Comparison of ENCODE assay signal across 10 cellular contexts in the genomic region with DNA sequence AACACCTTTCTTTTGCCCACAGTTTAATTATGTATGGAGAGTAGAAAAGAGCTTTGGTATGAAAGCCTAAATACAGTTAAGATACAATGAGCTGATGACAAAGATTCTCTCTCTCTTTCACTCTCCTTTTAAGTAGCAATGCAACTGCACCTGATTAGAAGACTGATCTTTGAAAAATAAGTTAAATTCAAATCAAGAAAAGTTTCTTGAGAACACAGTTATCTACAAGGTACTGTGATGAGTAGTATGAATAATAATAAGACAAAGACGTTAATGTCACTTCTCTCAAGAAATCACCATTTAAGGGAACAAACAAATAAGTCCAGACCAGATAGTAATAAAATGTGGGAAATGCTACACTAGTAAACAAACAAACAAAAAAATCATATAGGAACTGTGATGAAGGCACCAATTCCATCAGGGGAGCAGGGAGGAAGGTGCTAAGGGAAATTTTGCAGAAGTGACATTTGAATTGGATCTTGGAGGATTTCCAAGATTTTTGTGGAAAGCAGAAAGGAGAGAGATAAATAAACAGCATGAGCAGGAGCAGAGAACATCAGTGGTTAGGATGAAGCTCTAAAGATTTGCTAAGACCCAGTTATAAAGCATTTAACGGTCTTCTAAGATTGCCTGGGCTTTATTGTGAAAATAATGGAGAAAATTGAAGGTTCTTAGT.
A peak's percentile ranks its signal among the peaks of the same experiment; 100 is the strongest.
DNase-seq lines count a peak whose midpoint lies in the region; ATAC-seq, FAIRE-seq and TF ChIP-seq lines count a peak whose summit lies in the region.
"Had no signal": no experiment of that assay in that cellular context is flagged by ENCODE, and none has a peak within 500 bp of the region (broad histone marks: within the 10 kb centered on the region; RNA-seq: fewer than 3 reads in every experiment).

No MANE protein-coding gene starts in this region.

- SMC1A ChIA-PET in GM12878 (lab: Charles Lee; ENCODE audit: uncharacterized antibody, unreplicated experiment), result interaction anchor here (0.7 to 12.8 kb wide), 26 partner anchors 8 to 159 kb away, joined by 3 to 140 read pairs (median 16); a partner anchor contains a TSS

- ATAC-seq in GM12878, result peak; percentile 32
- no peak for ATAC-seq in HG02973 (IDR thresholded peaks at IDR 0.05; ENCODE audit: unreplicated experiment)

- peak overlapping the region; percentile 72 for H2AFZ ChIP-seq in GM12878 (ENCODE audit: control insufficient read depth, low read depth, low read length)

- peak overlapping the region; percentile 77 for H3K9ac ChIP-seq in GM12878 (ENCODE audit: control insufficient read depth, insufficient read depth, low read length)

- no peaks in the 10 kb centered on the region for H3K27me3 Mint-ChIP-seq in mesothelial cell of epicardium (ENCODE audit: low read depth)

- TF ChIP-seq CTCF in HEK293 (tag by site-specific recombination; IDR thresholded peaks at IDR 0.05) (no peak), GM12878 (IDR thresholded peaks at IDR 0.05 in 2 of 3, conservative IDR thresholded peaks at IDR 0.05 in 1 of 3; ENCODE audit: control insufficient read depth in 2 of 3, extremely low read depth in 1 of 3, insufficient read depth in 1 of 3, low read depth in 3 of 3, low read length in 3 of 3) (no peak), mesothelial cell of epicardium (IDR thresholded peaks at IDR 0.05; ENCODE audit: unreplicated experiment) (no peak), RWPE1 (conservative IDR thresholded peaks at IDR 0.05; ENCODE audit: low read depth) (no peak)

- peaks cover 18% of the 10 kb centered on the region for H3K4me1 Mint-ChIP-seq in mesothelial cell of epicardium

- RAD21 ChIA-PET in GM12878 (lab: Charles Lee; ENCODE audit: unreplicated experiment), result interaction anchor here (0.7 to 5.5 kb wide), 28 partner anchors 13 to 322 kb away, joined by 3 to 85 read pairs (median 10); a partner anchor contains a TSS

- no peaks in the 10 kb centered on the region for H3K36me3 Mint-ChIP-seq in mesothelial cell of epicardium

- CTCF ChIA-PET in HEK293 (lab: Yijun Ruan, JAX), result interaction anchor here (0.6 to 1.6 kb wide), 4 partner anchors 43 to 185 kb away, joined by 3 to 5 read pairs (median 4); no protein-coding TSS in a partner anchor
- CTCF ChIA-PET in GM12878 (lab: Yijun Ruan, JAX), result interaction anchor here (0.7 to 5.5 kb wide), 14 partner anchors 11 to 163 kb away, joined by 3 to 26 read pairs (median 5); no protein-coding TSS in a partner anchor
- CTCF ChIA-PET in RWPE1 (lab: Yijun Ruan, JAX), result interaction anchor here (1.2 kb wide), 1 partner anchor 126 kb away, joined by 3 read pairs; no protein-coding TSS in a partner anchor

- H3K4me3 ChIP-seq in HEK293 (ENCODE audit: low read depth, low read length), result no peak overlapping the region
- peak overlapping the region; percentile 23 for H3K4me3 ChIP-seq in GM12878

- H3K36me3 ChIP-seq in HEK293 (ENCODE audit: control insufficient read depth in 2 of 2, insufficient read depth in 1 of 2, low read length in 2 of 2), result no peaks in the 10 kb centered on the region
- no peaks in the 10 kb centered on the region for H3K36me3 ChIP-seq in GM12878 (ENCODE audit: control insufficient read depth in 2 of 2, insufficient read depth in 2 of 2, low read length in 1 of 2)

- intact Hi-C loops in GM12878 (cut with micrococcal nuclease; ENCODE audit: unreplicated experiment), result loop anchor here (2.0 to 5.0 kb wide), 2 partner anchors 36 to 43 kb away; no protein-coding TSS in a partner anchor

- 2% methylated on average over 2 of the region's 2 CpGs for WGBS in GM12878 (ENCODE audit: insufficient coverage, insufficient replicate concordance, low lambda C conversion rate, missing lambda C conversion rate)

- POLR2A ChIA-PET in HEK293 (lab: Yijun Ruan, JAX), result interaction anchor here (0.7 to 1.9 kb wide), 2 partner anchors 15 to 65 kb away, joined by 4 to 9 read pairs; a partner anchor contains a TSS
- POLR2A ChIA-PET in GM12878 (lab: Charles Lee), result interaction anchor here (0.6 to 3.4 kb wide), 23 partner anchors 9 to 156 kb away, joined by 3 to 29 read pairs (median 5); a partner anchor contains a TSS
- POLR2A ChIA-PET in RWPE1 (lab: Yijun Ruan, JAX; ENCODE audit: low non-redundant PET), result no interaction called here

- H4K20me1 ChIP-seq in GM12878 (ENCODE audit: control insufficient read depth, insufficient read depth), result no peaks in the 10 kb centered on the region

- DNase-seq in CD1c-positive myeloid dendritic cell (ENCODE audit: extremely low spot score) (peak; percentile 49), GM12878 (ENCODE audit: low read depth, low spot score) (no peak), mesothelial cell of epicardium (ENCODE audit: low spot score in 2 of 2, unreplicated experiment in 2 of 2) (no peak), RWPE1 (ENCODE audit: low spot score) (no peak)
- DNase-seq in central memory CD4-positive, alpha-beta T cell, result no peak
- no peak for DNase-seq in stimulated activated naive CD4-positive, alpha-beta T cell treated with Interleukin-2 at 50 U/mL for 16 hours (lab: John Stamatoyannopoulos, UW)
- DNase-seq: DND-41, NCI-H2081 treated with DMSO at 0.1 percent for 48 hours had no signal

- H3K27ac Mint-ChIP-seq in mesothelial cell of epicardium, result peak overlapping the region; percentile 71

- H3K27ac ChIP-seq in HEK293 (ENCODE audit: extremely low read depth, low read depth, low read length) (peak overlapping the region; percentile 33), GM12878 (ENCODE audit: control insufficient read depth, insufficient read depth) (peak overlapping the region; percentile 94), RWPE1 (no peak overlapping the region)

- in situ Hi-C loops in GM12878 (cut with MboI), result no loop called here

- BruUV-seq in GM12878 (replicated peaks; lab: Mats Ljungman, UMichigan), result no TSS peak

- H3K27me3 ChIP-seq in GM12878 (replicated peaks in 1 of 2; ENCODE audit: control insufficient read depth in 2 of 2, insufficient read depth in 2 of 2, low read length in 1 of 2), result no peaks in the 10 kb centered on the region

- H3K4me2 ChIP-seq in GM12878 (ENCODE audit: control insufficient read depth, insufficient read depth), result peak overlapping the region; percentile 92

- H3K4me1 ChIP-seq in HEK293 (ENCODE audit: control insufficient read depth, insufficient read depth, low read length) (peaks cover 22% of the 10 kb centered on the region), GM12878 (ENCODE audit: control insufficient read depth, insufficient read depth, low read length) (peaks cover 37% of the 10 kb centered on the region)

- no peaks in the 10 kb centered on the region for H3K9me3 Mint-ChIP-seq in mesothelial cell of epicardium

- no peak for TF ChIP-seq POLR2A in GM12878 (IDR thresholded peaks at IDR 0.05; ENCODE audit: low read depth, low read length)

- no peak for FAIRE-seq in GM12878 (lab: Jason Lieb, UNC)

- no peaks in the 10 kb centered on the region for H3K79me2 ChIP-seq in GM12878 (ENCODE audit: control insufficient read depth, insufficient read depth, low read length)

- no peak for TF ChIP-seq EP300 in GM12878 (IDR thresholded peaks at IDR 0.05; ENCODE audit: borderline replicate concordance in 1 of 2, control insufficient read depth in 1 of 2, low read depth in 2 of 2, low read length in 2 of 2)

- H3K9me3 ChIP-seq in HEK293 (ENCODE audit: control insufficient read depth, insufficient read depth, low read depth, low read length) (no peaks in the 10 kb centered on the region), GM12878 (replicated peaks; ENCODE audit: control insufficient read depth, insufficient read depth, low read length) (no peaks in the 10 kb centered on the region)

- no peak overlapping the region for H3K4me3 Mint-ChIP-seq in mesothelial cell of epicardium

- TF ChIP-seq RAD21 in GM12878 (IDR thresholded peaks at IDR 0.05; ENCODE audit: insufficient read depth, low read depth, low read length), result no peak

TF ChIP-seq in HEK293, 187 proteins besides CTCF, POLR2A, EP300 and RAD21:
- TF ChIP-seq ZNF10 (tag by site-specific recombination; IDR thresholded peaks at IDR 0.05), result 0 out of 2 replicates have a peak, but pooled peaks have one; percentile 7
- peak; percentile 33; the same call in 1 of the 2 replicates for TF ChIP-seq GFI1B (tag by site-specific recombination; IDR thresholded peaks at IDR 0.05)
- no peak for TF ChIP-seq ZNF16 (tag by site-specific recombination; IDR thresholded peaks at IDR 0.05; ENCODE audit: low read depth)

TF ChIP-seq in GM12878, 131 proteins besides CTCF, POLR2A, EP300 and RAD21 (continues in another document):
- 0 out of 2 replicates have a peak, but pooled peaks have one; percentile 41 for TF ChIP-seq STAT1 (conservative IDR thresholded peaks at IDR 0.05)
- TF ChIP-seq, protein P1, sequence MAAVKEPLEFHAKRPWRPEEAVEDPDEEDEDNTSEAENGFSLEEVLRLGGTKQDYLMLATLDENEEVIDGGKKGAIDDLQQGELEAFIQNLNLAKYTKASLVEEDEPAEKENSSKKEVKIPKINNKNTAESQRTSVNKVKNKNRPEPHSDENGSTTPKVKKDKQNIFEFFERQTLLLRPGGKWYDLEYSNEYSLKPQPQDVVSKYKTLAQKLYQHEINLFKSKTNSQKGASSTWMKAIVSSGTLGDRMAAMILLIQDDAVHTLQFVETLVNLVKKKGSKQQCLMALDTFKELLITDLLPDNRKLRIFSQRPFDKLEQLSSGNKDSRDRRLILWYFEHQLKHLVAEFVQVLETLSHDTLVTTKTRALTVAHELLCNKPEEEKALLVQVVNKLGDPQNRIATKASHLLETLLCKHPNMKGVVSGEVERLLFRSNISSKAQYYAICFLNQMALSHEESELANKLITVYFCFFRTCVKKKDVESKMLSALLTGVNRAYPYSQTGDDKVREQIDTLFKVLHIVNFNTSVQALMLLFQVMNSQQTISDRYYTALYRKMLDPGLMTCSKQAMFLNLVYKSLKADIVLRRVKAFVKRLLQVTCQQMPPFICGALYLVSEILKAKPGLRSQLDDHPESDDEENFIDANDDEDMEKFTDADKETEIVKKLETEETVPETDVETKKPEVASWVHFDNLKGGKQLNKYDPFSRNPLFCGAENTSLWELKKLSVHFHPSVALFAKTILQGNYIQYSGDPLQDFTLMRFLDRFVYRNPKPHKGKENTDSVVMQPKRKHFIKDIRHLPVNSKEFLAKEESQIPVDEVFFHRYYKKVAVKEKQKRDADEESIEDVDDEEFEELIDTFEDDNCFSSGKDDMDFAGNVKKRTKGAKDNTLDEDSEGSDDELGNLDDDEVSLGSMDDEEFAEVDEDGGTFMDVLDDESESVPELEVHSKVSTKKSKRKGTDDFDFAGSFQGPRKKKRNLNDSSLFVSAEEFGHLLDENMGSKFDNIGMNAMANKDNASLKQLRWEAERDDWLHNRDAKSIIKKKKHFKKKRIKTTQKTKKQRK (IDR thresholded peaks at IDR 0.05; ENCODE audit: low read depth, low read length), result no peak
